15 cellular contexts compared by ENCODE assay signal in genomic region chr6:132865364-132865763, GRCh38. TPM values are rescaled to one million over a fixed set of nuclear protein-coding genes. Genes with fewer than 3 reads are reported as not detected.
DNase-seq lines count a peak whose midpoint lies in the region; ATAC-seq, FAIRE-seq and TF ChIP-seq lines count a peak whose summit lies in the region.
"Had no signal": no experiment of that assay in that cellular context is flagged by ENCODE, and none has a peak within 500 bp of the region (broad histone marks: within the 10 kb centered on the region; RNA-seq: fewer than 3 reads in every experiment).

No MANE protein-coding gene starts in this region.

- no peaks in the 10 kb centered on the region for H3K36me3 ChIP-seq in mesendoderm (ENCODE audit: control insufficient read depth, insufficient read depth, low read length)
- H3K36me3 ChIP-seq: breast epithelium, esophagus muscularis mucosa had no signal

- H3K23ac ChIP-seq in mesendoderm (ENCODE audit: low read length) = no peak overlapping the region

- H3K4me1 ChIP-seq in mesendoderm (ENCODE audit: control insufficient read depth, low read depth, low read length) = no peaks in the 10 kb centered on the region
- H3K4me1 ChIP-seq: breast epithelium had no signal

- H3K4ac ChIP-seq in mesendoderm (ENCODE audit: low read depth, low read length) = no peak overlapping the region

- H2AK5ac ChIP-seq in mesendoderm (ENCODE audit: low read length) = no peak overlapping the region

- no peak for TF ChIP-seq POLR2A in GM12892 (IDR thresholded peaks at IDR 0.05; ENCODE audit: low read depth, low read length)

- no peak overlapping the region for H4K8ac ChIP-seq in mesendoderm (ENCODE audit: low read depth, low read length)

- no peaks in the 10 kb centered on the region for H3K27me3 ChIP-seq in mesendoderm (ENCODE audit: insufficient read depth, low read length, poor library complexity)
- H3K27me3 ChIP-seq: breast epithelium, esophagus muscularis mucosa had no signal

- H3K79me1 ChIP-seq in mesendoderm (ENCODE audit: low read length) = no peaks in the 10 kb centered on the region

- peak; percentile 30 for FAIRE-seq in GM12892 (lab: Jason Lieb, UNC)
- FAIRE-seq: small intestine had no signal

- ATAC-seq in GM19328 (IDR thresholded peaks at IDR 0.05; ENCODE audit: unreplicated experiment) = peak; percentile 90
- peak; percentile 98 for ATAC-seq in HG02623 (IDR thresholded peaks at IDR 0.05; ENCODE audit: unreplicated experiment)
- peak; percentile 98 for ATAC-seq in HG03354 (IDR thresholded peaks at IDR 0.05; ENCODE audit: poor library complexity, severe bottlenecking, unreplicated experiment)

- H3K79me2 ChIP-seq in mesendoderm (ENCODE audit: control insufficient read depth, insufficient read depth, low read length) = no peaks in the 10 kb centered on the region

- WGBS in mesendoderm (ENCODE audit: extremely low coverage, insufficient coverage, low lambda C conversion rate) = no CpG with 5 or more reads among the region's 1 CpG

- H3K9ac ChIP-seq in mesendoderm (ENCODE audit: low read length) = no peak overlapping the region

- H2BK15ac ChIP-seq in mesendoderm (replicated peaks; ENCODE audit: low read depth) = no peak overlapping the region

- DNase-seq in GM12892 (ENCODE audit: insufficient read length) (no peak), RPMI8226 (no peak), DMS53 treated with DMSO at 0.1 percent for 48 hours (lab: John Stamatoyannopoulos, UW; ENCODE audit: unreplicated experiment) (no peak), LoVo (ENCODE audit: low spot score) (no peak), mesendoderm (no peak)
- DNase-seq: AML-193; immature natural killer cell; naive B cell; small intestine; stimulated activated CD8-positive, alpha-beta memory T cell treated with anti-CD3 and anti-CD28 coated beads, Interleukin-4, amount 100 ng/mL, for 48 hours had no signal

- no peak overlapping the region for H2BK120ac ChIP-seq in mesendoderm (ENCODE audit: low read depth, low read length)

- H3K56ac ChIP-seq in mesendoderm (ENCODE audit: low read length) = no peak overlapping the region

- H3K4me3 ChIP-seq in mesendoderm (ENCODE audit: low read length) = no peak overlapping the region
- H3K4me3 ChIP-seq: breast epithelium, esophagus muscularis mucosa had no signal

- no peak overlapping the region for H4K5ac ChIP-seq in mesendoderm (ENCODE audit: low read length)

- H3K4me2 ChIP-seq in mesendoderm (ENCODE audit: low read length) = no peak overlapping the region

- H3K18ac ChIP-seq in mesendoderm (ENCODE audit: low read length) = no peak overlapping the region

- H3K27ac ChIP-seq in mesendoderm (ENCODE audit: low read depth, low read length) = no peak overlapping the region
- H3K27ac ChIP-seq: breast epithelium, esophagus muscularis mucosa had no signal

- H2BK5ac ChIP-seq in mesendoderm (ENCODE audit: low read length) = no peak overlapping the region

RNA-seq across cellular contexts. Expression of gene RPS12, which starts 51.0 kb away (rescaled TPM):
- 4,043 TPM for polyA plus RNA-seq in GM12892 (2012; ENCODE audit: missing spikeins)
- 3,709 TPM for polyA plus RNA-seq in mesendoderm (2013, experiment 1 of 2)
- polyA plus RNA-seq in mesendoderm (2013, experiment 2 of 2) = 3,667 TPM
